1 cellular context compared by ENCODE assay signal in the genomic region with DNA sequence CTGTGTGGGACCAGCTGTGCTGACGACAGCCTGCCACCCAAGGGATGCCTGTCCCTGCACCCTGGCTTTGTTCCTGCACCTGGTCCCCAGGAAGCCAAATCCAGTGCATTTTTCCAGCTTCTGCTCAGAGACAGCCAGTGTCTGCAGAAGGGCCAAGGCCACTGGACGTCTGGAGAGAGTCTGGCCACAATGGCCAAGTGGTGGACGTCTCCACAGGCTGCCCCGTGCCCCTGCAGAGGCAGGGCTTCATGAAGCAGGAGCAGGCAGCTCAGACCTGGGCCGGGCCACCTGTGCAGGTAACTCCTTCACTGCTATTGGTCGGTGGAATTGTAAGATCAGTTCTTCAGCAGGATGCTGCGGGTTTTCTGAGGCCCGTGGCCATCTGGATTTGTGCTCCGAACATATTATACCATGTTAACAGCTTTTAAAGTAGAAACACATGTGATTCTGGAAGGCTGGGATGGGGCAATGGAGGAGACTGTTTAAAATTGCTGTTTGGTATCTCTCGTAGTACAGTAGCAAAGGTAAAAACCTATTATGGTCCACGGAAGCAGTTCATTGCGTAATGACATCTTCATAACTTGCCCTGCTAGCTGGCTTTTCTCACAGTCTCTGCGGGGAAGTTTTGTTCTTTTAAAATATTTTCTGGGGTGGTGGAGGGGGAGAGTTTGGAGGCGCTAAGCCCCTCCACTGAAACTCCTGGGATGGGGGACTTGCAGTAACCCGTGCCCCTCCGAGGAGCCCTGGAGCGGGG.
A peak's percentile ranks its signal among the peaks of the same experiment; 100 is the strongest.
TF ChIP-seq lines count a peak whose summit lies in the region.

No MANE protein-coding gene starts in this region.

TF ChIP-seq in HepG2, 621 proteins besides CTCF, POLR2A, EP300 and RAD21 (continued from another document and continues in another):
- TF ChIP-seq, protein P1, sequence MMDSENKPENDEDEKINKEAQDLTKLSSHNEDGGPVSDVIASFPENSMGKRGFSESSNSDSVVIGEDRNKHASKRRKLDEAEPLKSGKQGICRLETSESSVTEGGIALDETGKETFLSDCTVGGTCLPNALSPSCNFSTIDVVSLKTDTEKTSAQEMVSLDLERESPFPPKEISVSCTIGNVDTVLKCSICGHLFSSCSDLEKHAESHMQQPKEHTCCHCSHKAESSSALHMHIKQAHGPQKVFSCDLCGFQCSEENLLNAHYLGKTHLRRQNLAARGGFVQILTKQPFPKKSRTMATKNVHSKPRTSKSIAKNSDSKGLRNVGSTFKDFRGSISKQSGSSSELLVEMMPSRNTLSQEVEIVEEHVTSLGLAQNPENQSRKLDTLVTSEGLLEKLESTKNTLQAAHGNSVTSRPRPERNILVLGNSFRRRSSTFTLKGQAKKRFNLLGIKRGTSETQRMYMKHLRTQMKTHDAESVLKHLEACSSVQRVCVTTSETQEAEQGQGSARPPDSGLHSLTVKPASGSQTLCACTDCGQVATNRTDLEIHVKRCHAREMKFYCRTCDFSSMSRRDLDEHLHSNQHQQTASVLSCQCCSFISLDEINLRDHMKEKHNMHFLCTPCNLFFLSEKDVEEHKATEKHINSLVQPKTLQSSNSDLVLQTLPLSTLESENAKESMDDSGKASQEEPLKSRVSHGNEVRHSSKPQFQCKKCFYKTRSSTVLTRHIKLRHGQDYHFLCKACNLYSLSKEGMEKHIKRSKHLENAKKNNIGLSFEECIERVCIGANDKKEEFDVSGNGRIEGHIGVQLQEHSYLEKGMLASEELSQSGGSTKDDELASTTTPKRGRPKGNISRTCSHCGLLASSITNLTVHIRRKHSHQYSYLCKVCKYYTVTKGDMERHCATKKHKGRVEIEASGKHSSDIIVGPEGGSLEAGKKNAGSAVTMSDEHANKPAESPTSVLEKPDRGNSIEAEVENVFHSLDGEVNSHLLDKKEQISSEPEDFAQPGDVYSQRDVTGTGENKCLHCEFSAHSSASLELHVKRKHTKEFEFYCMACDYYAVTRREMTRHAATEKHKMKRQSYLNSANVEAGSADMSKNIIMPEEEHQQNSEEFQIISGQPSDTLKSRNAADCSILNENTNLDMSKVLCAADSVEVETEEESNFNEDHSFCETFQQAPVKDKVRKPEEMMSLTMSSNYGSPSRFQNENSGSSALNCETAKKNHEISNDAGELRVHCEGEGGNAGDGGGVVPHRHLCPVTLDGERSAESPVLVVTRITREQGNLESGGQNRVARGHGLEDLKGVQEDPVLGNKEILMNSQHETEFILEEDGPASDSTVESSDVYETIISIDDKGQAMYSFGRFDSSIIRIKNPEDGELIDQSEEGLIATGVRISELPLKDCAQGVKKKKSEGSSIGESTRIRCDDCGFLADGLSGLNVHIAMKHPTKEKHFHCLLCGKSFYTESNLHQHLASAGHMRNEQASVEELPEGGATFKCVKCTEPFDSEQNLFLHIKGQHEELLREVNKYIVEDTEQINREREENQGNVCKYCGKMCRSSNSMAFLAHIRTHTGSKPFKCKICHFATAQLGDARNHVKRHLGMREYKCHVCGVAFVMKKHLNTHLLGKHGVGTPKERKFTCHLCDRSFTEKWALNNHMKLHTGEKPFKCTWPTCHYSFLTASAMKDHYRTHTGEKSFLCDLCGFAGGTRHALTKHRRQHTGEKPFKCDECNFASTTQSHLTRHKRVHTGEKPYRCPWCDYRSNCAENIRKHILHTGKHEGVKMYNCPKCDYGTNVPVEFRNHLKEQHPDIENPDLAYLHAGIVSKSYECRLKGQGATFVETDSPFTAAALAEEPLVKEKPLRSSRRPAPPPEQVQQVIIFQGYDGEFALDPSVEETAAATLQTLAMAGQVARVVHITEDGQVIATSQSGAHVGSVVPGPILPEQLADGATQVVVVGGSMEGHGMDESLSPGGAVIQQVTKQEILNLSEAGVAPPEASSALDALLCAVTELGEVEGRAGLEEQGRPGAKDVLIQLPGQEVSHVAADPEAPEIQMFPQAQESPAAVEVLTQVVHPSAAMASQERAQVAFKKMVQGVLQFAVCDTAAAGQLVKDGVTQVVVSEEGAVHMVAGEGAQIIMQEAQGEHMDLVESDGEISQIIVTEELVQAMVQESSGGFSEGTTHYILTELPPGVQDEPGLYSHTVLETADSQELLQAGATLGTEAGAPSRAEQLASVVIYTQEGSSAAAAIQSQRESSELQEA (CRISPR knock-in tag; IDR thresholded peaks at IDR 0.05; ENCODE audit: not compliant biosample characterization): no peak
- TF ChIP-seq ZNF317 (CRISPR knock-in tag; IDR thresholded peaks at IDR 0.05) (0 out of 2 replicates have a peak, but pooled peaks have one; percentile 28), GATAD2A (CRISPR knock-in tag; IDR thresholded peaks at IDR 0.05) (peak; percentile 50; the same call in 1 of the 2 replicates), NFKB2 (CRISPR knock-in tag; IDR thresholded peaks at IDR 0.05; ENCODE audit: borderline replicate concordance) (peak; percentile 46; the same call in 1 of the 2 replicates), ATAD3A (CRISPR knock-in tag; IDR thresholded peaks at IDR 0.05) (no peak), RFXAP (CRISPR knock-in tag; IDR thresholded peaks at IDR 0.05; ENCODE audit: borderline replicate concordance) (peak; percentile 45; the same call in 1 of the 2 replicates), ZNF263 (CRISPR knock-in tag; IDR thresholded peaks at IDR 0.05) (0 out of 2 replicates have a peak, but pooled peaks have one; percentile 27), ZSCAN29 (CRISPR knock-in tag; conservative IDR thresholded peaks at IDR 0.05) (peak; percentile 51; the same call in 1 of the 2 replicates), MED1 (CRISPR knock-in tag; IDR thresholded peaks at IDR 0.05) (peak; percentile 54; the same call in 1 of the 2 replicates), RXRA (CRISPR knock-in tag; IDR thresholded peaks at IDR 0.05) (peak; percentile 40; the same call in 1 of the 2 replicates), PHF21A (CRISPR knock-in tag; IDR thresholded peaks at IDR 0.05) (peak; percentile 45; the same call in 1 of the 2 replicates), ZNF761 (CRISPR knock-in tag; conservative IDR thresholded peaks at IDR 0.05) (0 out of 2 replicates have a peak, but pooled peaks have one; percentile 36), NBN (conservative IDR thresholded peaks at IDR 0.05) (no peak), GABPB1 (CRISPR knock-in tag; IDR thresholded peaks at IDR 0.05) (peak; percentile 9; the same call in 1 of the 2 replicates), ZNF251 (CRISPR knock-in tag; IDR thresholded peaks at IDR 0.05) (no peak), NFE2L1 (CRISPR knock-in tag; IDR thresholded peaks at IDR 0.05; ENCODE audit: borderline replicate concordance) (no peak), MATR3 (CRISPR knock-in tag; IDR thresholded peaks at IDR 0.05) (0 out of 2 replicates have a peak, but pooled peaks have one; percentile 47), SALL1 (CRISPR knock-in tag; IDR thresholded peaks at IDR 0.05) (peak; percentile 12; the same call in 1 of the 2 replicates)
- TF ChIP-seq, protein P2, sequence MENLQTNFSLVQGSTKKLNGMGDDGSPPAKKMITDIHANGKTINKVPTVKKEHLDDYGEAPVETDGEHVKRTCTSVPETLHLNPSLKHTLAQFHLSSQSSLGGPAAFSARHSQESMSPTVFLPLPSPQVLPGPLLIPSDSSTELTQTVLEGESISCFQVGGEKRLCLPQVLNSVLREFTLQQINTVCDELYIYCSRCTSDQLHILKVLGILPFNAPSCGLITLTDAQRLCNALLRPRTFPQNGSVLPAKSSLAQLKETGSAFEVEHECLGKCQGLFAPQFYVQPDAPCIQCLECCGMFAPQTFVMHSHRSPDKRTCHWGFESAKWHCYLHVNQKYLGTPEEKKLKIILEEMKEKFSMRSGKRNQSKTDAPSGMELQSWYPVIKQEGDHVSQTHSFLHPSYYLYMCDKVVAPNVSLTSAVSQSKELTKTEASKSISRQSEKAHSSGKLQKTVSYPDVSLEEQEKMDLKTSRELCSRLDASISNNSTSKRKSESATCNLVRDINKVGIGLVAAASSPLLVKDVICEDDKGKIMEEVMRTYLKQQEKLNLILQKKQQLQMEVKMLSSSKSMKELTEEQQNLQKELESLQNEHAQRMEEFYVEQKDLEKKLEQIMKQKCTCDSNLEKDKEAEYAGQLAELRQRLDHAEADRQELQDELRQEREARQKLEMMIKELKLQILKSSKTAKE (CRISPR knock-in tag; IDR thresholded peaks at IDR 0.05; ENCODE audit: borderline replicate concordance): peak; percentile 74
- TF ChIP-seq, protein P3, sequence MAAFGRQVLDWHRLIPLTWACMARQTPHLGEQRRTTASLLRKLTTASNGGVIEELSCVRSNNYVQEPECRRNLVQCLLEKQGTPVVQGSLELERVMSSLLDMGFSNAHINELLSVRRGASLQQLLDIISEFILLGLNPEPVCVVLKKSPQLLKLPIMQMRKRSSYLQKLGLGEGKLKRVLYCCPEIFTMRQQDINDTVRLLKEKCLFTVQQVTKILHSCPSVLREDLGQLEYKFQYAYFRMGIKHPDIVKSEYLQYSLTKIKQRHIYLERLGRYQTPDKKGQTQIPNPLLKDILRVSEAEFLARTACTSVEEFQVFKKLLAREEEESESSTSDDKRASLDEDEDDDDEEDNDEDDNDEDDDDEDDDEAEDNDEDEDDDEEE (CRISPR knock-in tag; IDR thresholded peaks at IDR 0.05): peak; percentile 30; the same call in 1 of the 2 replicates
- TF ChIP-seq, protein P4, sequence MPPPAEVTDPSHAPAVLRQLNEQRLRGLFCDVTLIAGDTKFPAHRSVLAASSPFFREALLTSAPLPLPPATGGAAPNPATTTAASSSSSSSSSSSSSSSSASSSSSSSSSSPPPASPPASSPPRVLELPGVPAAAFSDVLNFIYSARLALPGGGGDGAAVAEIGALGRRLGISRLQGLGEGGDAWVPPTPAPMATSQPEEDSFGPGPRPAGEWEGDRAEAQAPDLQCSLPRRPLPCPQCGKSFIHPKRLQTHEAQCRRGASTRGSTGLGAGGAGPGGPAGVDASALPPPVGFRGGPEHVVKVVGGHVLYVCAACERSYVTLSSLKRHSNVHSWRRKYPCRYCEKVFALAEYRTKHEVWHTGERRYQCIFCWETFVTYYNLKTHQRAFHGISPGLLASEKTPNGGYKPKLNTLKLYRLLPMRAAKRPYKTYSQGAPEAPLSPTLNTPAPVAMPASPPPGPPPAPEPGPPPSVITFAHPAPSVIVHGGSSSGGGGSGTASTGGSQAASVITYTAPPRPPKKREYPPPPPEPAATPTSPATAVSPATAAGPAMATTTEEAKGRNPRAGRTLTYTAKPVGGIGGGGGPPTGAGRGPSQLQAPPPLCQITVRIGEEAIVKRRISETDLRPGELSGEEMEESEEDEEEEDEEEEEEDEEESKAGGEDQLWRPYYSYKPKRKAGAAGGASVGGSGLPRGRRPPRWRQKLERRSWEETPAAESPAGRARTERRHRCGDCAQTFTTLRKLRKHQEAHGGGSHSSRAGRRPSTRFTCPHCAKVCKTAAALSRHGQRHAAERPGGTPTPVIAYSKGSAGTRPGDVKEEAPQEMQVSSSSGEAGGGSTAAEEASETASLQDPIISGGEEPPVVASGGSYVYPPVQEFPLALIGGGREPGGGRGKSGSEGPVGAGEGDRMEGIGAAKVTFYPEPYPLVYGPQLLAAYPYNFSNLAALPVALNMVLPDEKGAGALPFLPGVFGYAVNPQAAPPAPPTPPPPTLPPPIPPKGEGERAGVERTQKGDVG (CRISPR knock-in tag; IDR thresholded peaks at IDR 0.05; ENCODE audit: borderline replicate concordance): 0 out of 2 replicates have a peak, but pooled peaks have one; percentile 35
- TF ChIP-seq, protein P5, sequence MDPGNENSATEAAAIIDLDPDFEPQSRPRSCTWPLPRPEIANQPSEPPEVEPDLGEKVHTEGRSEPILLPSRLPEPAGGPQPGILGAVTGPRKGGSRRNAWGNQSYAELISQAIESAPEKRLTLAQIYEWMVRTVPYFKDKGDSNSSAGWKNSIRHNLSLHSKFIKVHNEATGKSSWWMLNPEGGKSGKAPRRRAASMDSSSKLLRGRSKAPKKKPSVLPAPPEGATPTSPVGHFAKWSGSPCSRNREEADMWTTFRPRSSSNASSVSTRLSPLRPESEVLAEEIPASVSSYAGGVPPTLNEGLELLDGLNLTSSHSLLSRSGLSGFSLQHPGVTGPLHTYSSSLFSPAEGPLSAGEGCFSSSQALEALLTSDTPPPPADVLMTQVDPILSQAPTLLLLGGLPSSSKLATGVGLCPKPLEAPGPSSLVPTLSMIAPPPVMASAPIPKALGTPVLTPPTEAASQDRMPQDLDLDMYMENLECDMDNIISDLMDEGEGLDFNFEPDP (CRISPR knock-in tag; conservative IDR thresholded peaks at IDR 0.05): no peak
- TF ChIP-seq, protein P6, sequence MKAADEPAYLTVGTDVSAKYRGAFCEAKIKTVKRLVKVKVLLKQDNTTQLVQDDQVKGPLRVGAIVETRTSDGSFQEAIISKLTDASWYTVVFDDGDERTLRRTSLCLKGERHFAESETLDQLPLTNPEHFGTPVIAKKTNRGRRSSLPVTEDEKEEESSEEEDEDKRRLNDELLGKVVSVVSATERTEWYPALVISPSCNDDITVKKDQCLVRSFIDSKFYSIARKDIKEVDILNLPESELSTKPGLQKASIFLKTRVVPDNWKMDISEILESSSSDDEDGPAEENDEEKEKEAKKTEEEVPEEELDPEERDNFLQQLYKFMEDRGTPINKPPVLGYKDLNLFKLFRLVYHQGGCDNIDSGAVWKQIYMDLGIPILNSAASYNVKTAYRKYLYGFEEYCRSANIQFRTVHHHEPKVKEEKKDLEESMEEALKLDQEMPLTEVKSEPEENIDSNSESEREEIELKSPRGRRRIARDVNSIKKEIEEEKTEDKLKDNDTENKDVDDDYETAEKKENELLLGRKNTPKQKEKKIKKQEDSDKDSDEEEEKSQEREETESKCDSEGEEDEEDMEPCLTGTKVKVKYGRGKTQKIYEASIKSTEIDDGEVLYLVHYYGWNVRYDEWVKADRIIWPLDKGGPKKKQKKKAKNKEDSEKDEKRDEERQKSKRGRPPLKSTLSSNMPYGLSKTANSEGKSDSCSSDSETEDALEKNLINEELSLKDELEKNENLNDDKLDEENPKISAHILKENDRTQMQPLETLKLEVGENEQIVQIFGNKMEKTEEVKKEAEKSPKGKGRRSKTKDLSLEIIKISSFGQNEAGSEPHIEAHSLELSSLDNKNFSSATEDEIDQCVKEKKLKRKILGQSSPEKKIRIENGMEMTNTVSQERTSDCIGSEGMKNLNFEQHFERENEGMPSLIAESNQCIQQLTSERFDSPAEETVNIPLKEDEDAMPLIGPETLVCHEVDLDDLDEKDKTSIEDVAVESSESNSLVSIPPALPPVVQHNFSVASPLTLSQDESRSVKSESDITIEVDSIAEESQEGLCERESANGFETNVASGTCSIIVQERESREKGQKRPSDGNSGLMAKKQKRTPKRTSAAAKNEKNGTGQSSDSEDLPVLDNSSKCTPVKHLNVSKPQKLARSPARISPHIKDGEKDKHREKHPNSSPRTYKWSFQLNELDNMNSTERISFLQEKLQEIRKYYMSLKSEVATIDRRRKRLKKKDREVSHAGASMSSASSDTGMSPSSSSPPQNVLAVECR (CRISPR knock-in tag; IDR thresholded peaks at IDR 0.05; ENCODE audit: borderline replicate concordance): peak; percentile 37; the same call in 1 of the 2 replicates
- TF ChIP-seq, protein P7, sequence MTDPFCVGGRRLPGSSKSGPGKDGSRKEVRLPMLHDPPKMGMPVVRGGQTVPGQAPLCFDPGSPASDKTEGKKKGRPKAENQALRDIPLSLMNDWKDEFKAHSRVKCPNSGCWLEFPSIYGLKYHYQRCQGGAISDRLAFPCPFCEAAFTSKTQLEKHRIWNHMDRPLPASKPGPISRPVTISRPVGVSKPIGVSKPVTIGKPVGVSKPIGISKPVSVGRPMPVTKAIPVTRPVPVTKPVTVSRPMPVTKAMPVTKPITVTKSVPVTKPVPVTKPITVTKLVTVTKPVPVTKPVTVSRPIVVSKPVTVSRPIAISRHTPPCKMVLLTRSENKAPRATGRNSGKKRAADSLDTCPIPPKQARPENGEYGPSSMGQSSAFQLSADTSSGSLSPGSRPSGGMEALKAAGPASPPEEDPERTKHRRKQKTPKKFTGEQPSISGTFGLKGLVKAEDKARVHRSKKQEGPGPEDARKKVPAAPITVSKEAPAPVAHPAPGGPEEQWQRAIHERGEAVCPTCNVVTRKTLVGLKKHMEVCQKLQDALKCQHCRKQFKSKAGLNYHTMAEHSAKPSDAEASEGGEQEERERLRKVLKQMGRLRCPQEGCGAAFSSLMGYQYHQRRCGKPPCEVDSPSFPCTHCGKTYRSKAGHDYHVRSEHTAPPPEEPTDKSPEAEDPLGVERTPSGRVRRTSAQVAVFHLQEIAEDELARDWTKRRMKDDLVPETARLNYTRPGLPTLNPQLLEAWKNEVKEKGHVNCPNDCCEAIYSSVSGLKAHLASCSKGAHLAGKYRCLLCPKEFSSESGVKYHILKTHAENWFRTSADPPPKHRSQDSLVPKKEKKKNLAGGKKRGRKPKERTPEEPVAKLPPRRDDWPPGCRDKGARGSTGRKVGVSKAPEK (CRISPR knock-in tag; IDR thresholded peaks at IDR 0.05; ENCODE audit: borderline replicate concordance): 0 out of 2 replicates have a peak, but pooled peaks have one; percentile 18
